In genomic region chr18:73147591-73147990, GRCh38 we compare ENCODE assay signal across 29 cellular contexts.
"Had no signal": no experiment of that assay in that cellular context is flagged by ENCODE, and none has a peak within 500 bp of the region (broad histone marks: within the 10 kb centered on the region; RNA-seq: fewer than 3 reads in every experiment).

No MANE protein-coding gene starts in this region.

- H3K27me3 ChIP-seq: neutrophil, pancreas, spleen, stomach, thyroid gland, tibial nerve, upper lobe of right lung, uterus had no signal

- H3K27me3 Mint-ChIP-seq: naive thymus-derived CD8-positive, alpha-beta T cell; natural killer cell treated with Interleukin-12 subunit alpha and Interleukin-12 subunit beta and Interleukin-15 and Interleukin-18, amount 100 ng/mL, for 72 hours; stimulated activated naive CD8-positive, alpha-beta T cell treated with anti-CD3 and anti-CD28 coated beads, Interleukin-15, Interleukin-2, amounts not matched to agents 100 ng/mL and 50 ng/mL, for 24 hours had no signal

- ATAC-seq: naive thymus-derived CD8-positive, alpha-beta T cell; natural killer cell treated with Interleukin-12 subunit alpha and Interleukin-12 subunit beta and Interleukin-15 and Interleukin-18, amount 100 ng/mL, for 72 hours; pancreas; psoas muscle; right cardiac atrium; sciatic nerve; stimulated activated naive B cell treated with anti-CD40 and anti-IgM and Interleukin-4, amounts not matched to agents 10 μg/mL and 1 μg/mL and 100 μg/mL, for 72 hours; upper lobe of right lung had no signal

- H3K4me1 ChIP-seq: pancreas, psoas muscle, spleen, stomach, thyroid gland, tibial nerve, upper lobe of right lung, uterus had no signal

- H3K27ac Mint-ChIP-seq: naive thymus-derived CD8-positive, alpha-beta T cell; natural killer cell treated with Interleukin-12 subunit alpha and Interleukin-12 subunit beta and Interleukin-15 and Interleukin-18, amount 100 ng/mL, for 72 hours; nephron progenitor cell; stimulated activated naive B cell treated with anti-CD40 and anti-IgM and Interleukin-4, amounts not matched to agents 10 μg/mL and 1 μg/mL and 100 μg/mL, for 72 hours; stimulated activated naive CD8-positive, alpha-beta T cell treated with anti-CD3 and anti-CD28 coated beads, Interleukin-15, Interleukin-2, amounts not matched to agents 100 ng/mL and 50 ng/mL, for 24 hours had no signal

- H3K36me3 ChIP-seq: neutrophil, pancreas, spleen, stomach, thoracic aorta, thyroid gland, tibial nerve, upper lobe of right lung, uterus had no signal

- H3K36me3 Mint-ChIP-seq: naive B cell; naive thymus-derived CD8-positive, alpha-beta T cell; natural killer cell treated with Interleukin-12 subunit alpha and Interleukin-12 subunit beta and Interleukin-15 and Interleukin-18, amount 100 ng/mL, for 72 hours; stimulated activated naive B cell treated with anti-CD40 and anti-IgM and Interleukin-4, amounts not matched to agents 10 μg/mL and 1 μg/mL and 100 μg/mL, for 72 hours had no signal

- DNase-seq: naive B cell; naive thymus-derived CD8-positive, alpha-beta T cell; nephron progenitor cell; nucleus accumbens; pancreas; psoas muscle; right cardiac atrium; spleen; stimulated activated CD4-positive, alpha-beta T cell treated with anti-CD3 and anti-CD28 coated beads, Interleukin-12 subunit alpha, Interleukin-12 subunit beta, amount 100 ng/mL, for 4 hours; stimulated activated CD4-positive, alpha-beta T cell treated with anti-CD3 and anti-CD28 coated beads, Interleukin-1b, Interleukin-23, amount 100 ng/mL, for 48 hours; stimulated activated CD4-positive, alpha-beta T cell treated with anti-CD3 and anti-CD28 coated beads, Interleukin-4, amount 100 ng/mL, for 1 hour; stimulated activated CD4-positive, alpha-beta T cell treated with anti-CD3 and anti-CD28 coated beads, Interleukin-4, amount 100 ng/mL, for 4 hours; stimulated activated CD8-positive, alpha-beta memory T cell treated with anti-CD3 and anti-CD28 coated beads, Interleukin-4, amount 100 ng/mL, for 48 hours; stimulated activated naive B cell treated with anti-CD40 and anti-IgM and Interleukin-4, amounts not matched to agents 10 μg/mL and 1 μg/mL and 100 μg/mL, for 72 hours; stimulated activated naive CD4-positive, alpha-beta T cell treated with Interleukin-2 at 50 U/mL for 16 hours; stomach; thyroid gland; trophoblast cell; upper lobe of right lung; uterus had no signal

- H3K9me3 Mint-ChIP-seq: nephron progenitor cell; stimulated activated naive B cell treated with anti-CD40 and anti-IgM and Interleukin-4, amounts not matched to agents 10 μg/mL and 1 μg/mL and 100 μg/mL, for 72 hours had no signal

- FAIRE-seq: pancreas had no signal

- H3K4me2 ChIP-seq: smooth muscle cell had no signal

- H3K4me3 ChIP-seq: pancreas, psoas muscle, skin epidermis, smooth muscle cell, spleen, stomach, thoracic aorta, thyroid gland, tibial nerve, upper lobe of right lung, uterus had no signal

- H3K9me3 ChIP-seq: neutrophil, pancreas, psoas muscle, stomach, thoracic aorta, thyroid gland, upper lobe of right lung, uterus had no signal

- H3K27ac ChIP-seq: neutrophil, pancreas, psoas muscle, skin epidermis, spleen, stomach, thoracic aorta, thyroid gland, tibial nerve, upper lobe of right lung, uterus had no signal

- H3K4me3 Mint-ChIP-seq: naive B cell; naive thymus-derived CD8-positive, alpha-beta T cell; natural killer cell treated with Interleukin-12 subunit alpha and Interleukin-12 subunit beta and Interleukin-15 and Interleukin-18, amount 100 ng/mL, for 72 hours; nephron progenitor cell; neural crest cell; stimulated activated naive B cell treated with anti-CD40 and anti-IgM and Interleukin-4, amounts not matched to agents 10 μg/mL and 1 μg/mL and 100 μg/mL, for 72 hours; stimulated activated naive CD8-positive, alpha-beta T cell treated with anti-CD3 and anti-CD28 coated beads, Interleukin-15, Interleukin-2, amounts not matched to agents 100 ng/mL and 50 ng/mL, for 24 hours had no signal

- H3K4me1 Mint-ChIP-seq: naive B cell; naive thymus-derived CD8-positive, alpha-beta T cell; nephron progenitor cell; stimulated activated naive B cell treated with anti-CD40 and anti-IgM and Interleukin-4, amounts not matched to agents 10 μg/mL and 1 μg/mL and 100 μg/mL, for 72 hours had no signal
